In genomic region chr15:33448961-33449611, GRCh38 we compare ENCODE assay signal across 24 cellular contexts.
DNase-seq lines count a peak whose midpoint lies in the region; ATAC-seq, FAIRE-seq and TF ChIP-seq lines count a peak whose summit lies in the region.
"Had no signal": no experiment of that assay in that cellular context is flagged by ENCODE, and none has a peak within 500 bp of the region (broad histone marks: within the 10 kb centered on the region; RNA-seq: fewer than 3 reads in every experiment).

No MANE protein-coding gene starts in this region.

- H2BK12ac ChIP-seq in H1 (ENCODE audit: low read depth, low read length) (peak overlapping the region; percentile 44; the same call in 1 of the 2 replicates), mesenchymal stem cell (ENCODE audit: low read length in 2 of 2) (no peak overlapping the region)

- H3K27ac ChIP-seq in PC-9 (peak overlapping the region; percentile 95), H1 (ENCODE audit: low read depth, low read length) (no peak overlapping the region; the same call in 1 of the 2 replicates), mesenchymal stem cell (ENCODE audit: low read length, poor library complexity, severe bottlenecking) (no peak overlapping the region), upper lobe of right lung (no peak overlapping the region)
- H3K27ac ChIP-seq: gastroesophageal sphincter, left lung, prostate gland, suprapubic skin had no signal

- H2AK5ac ChIP-seq in H1 (ENCODE audit: low read depth, low read length) (no peak overlapping the region), mesenchymal stem cell (ENCODE audit: low read length, severe bottlenecking) (peak overlapping the region; percentile 38)

- H2BK15ac ChIP-seq in H1 (ENCODE audit: low read length) = no peak overlapping the region
- H2BK15ac ChIP-seq in mesenchymal stem cell (ENCODE audit: low read depth, poor library complexity, severe bottlenecking) = no peak overlapping the region

- no peak overlapping the region for H3K56ac ChIP-seq in H1 (replicated peaks; ENCODE audit: insufficient read length, low read depth, low read length)

- no peak overlapping the region for H2BK5ac ChIP-seq in H1 (ENCODE audit: low read depth, low read length)
- no peak overlapping the region for H2BK5ac ChIP-seq in mesenchymal stem cell (ENCODE audit: low read depth, low read length, poor library complexity, severe bottlenecking)

- no peak for TF ChIP-seq POLR2A in H1 (IDR thresholded peaks at IDR 0.05; ENCODE audit: control extremely low read depth in 1 of 2, low read depth in 2 of 2, low read length in 2 of 2)

- H3K4me2 ChIP-seq in PC-9 (peak overlapping the region; percentile 72), H1 (ENCODE audit: insufficient read depth in 1 of 2, low read depth in 2 of 2, low read length in 2 of 2) (no peak overlapping the region), mesenchymal stem cell (ENCODE audit: low read length, poor library complexity, severe bottlenecking) (no peak overlapping the region)

- no peaks in the 10 kb centered on the region for H3K23me2 ChIP-seq in H1 (ENCODE audit: low read depth, low read length)

- peak overlapping the region; percentile 72 for H2AFZ ChIP-seq in PC-9
- H2AFZ ChIP-seq in H1 (ENCODE audit: low read length) = 0 out of 2 replicates have a peak overlapping the region, but pooled peaks have one; percentile 68
- no peak overlapping the region for H2AFZ ChIP-seq in mesenchymal stem cell (ENCODE audit: low read depth, low read length)

- no peak overlapping the region for H3K9ac ChIP-seq in H1 (replicated peaks in 1 of 4; ENCODE audit: extremely low read depth in 1 of 4, low read depth in 3 of 4, low read length in 3 of 4)
- no peak overlapping the region for H3K9ac ChIP-seq in mesenchymal stem cell (ENCODE audit: low read length)

- POLR2A ChIA-PET in PC-9 (lab: Charles Lee; ENCODE audit: unreplicated experiment) = no interaction called here
- POLR2A ChIA-PET in H1 (lab: Charles Lee; ENCODE audit: partially characterized antibody) = interaction anchor here (0.9 kb wide), 1 partner anchor 15 kb away, joined by 3 read pairs; no protein-coding TSS in a partner anchor

- H3F3A ChIP-seq in PC-9 (ENCODE audit: insufficient read depth, low read depth) = peaks cover 9% of the 10 kb centered on the region; the same call in 1 of the 2 replicates

- no peak for FAIRE-seq in H1 (lab: Jason Lieb, UNC)

- no peaks in the 10 kb centered on the region for H3K79me1 ChIP-seq in H1 (ENCODE audit: low read depth, low read length)
- H3K79me1 ChIP-seq in mesenchymal stem cell (replicated peaks; ENCODE audit: low read length, poor library complexity, severe bottlenecking) = peaks cover 3% of the 10 kb centered on the region

- no peak overlapping the region for H3K23ac ChIP-seq in H1 (ENCODE audit: insufficient read length)
- H3K23ac ChIP-seq in mesenchymal stem cell (ENCODE audit: low read length in 2 of 2) = no peak overlapping the region

- H3K4me1 ChIP-seq in PC-9 (replicated peaks; ENCODE audit: insufficient read depth) (peaks cover 21% of the 10 kb centered on the region), H1 (replicated peaks in 1 of 4; ENCODE audit: control insufficient read depth in 3 of 4, insufficient read depth in 4 of 4, low read length in 3 of 4) (peaks cover 0 to 5% (median under 1%) of the 10 kb centered on the region in 4 experiments; a peak in 1 of 7 replicates), mesenchymal stem cell (ENCODE audit: control insufficient read depth, insufficient read depth, low read depth, low read length) (peaks cover 10% of the 10 kb centered on the region), upper lobe of right lung (no peaks in the 10 kb centered on the region)
- H3K4me1 ChIP-seq: gastroesophageal sphincter, left lung, prostate gland had no signal

- CTCF ChIA-PET in PC-9 (lab: Charles Lee) (no interaction called here), H1 (lab: Charles Lee; ENCODE audit: partially characterized antibody) (no interaction called here)

- H3K18ac ChIP-seq in H1 (ENCODE audit: extremely low read depth, low read length) (no peak overlapping the region), mesenchymal stem cell (ENCODE audit: low read depth in 1 of 2, low read length in 2 of 2) (no peak overlapping the region)

- no peak overlapping the region for H2BK120ac ChIP-seq in H1 (replicated peaks; ENCODE audit: low read depth, low read length)
- H2BK120ac ChIP-seq in mesenchymal stem cell (ENCODE audit: low read depth, low read length) = no peak overlapping the region

- H3K14ac ChIP-seq in H1 (ENCODE audit: insufficient read length) (no peak overlapping the region), mesenchymal stem cell (ENCODE audit: low read length in 2 of 2) (no peak overlapping the region)

- H3K27me3 ChIP-seq in PC-9 (ENCODE audit: insufficient read depth, low read depth) (no peaks in the 10 kb centered on the region), H1 (replicated peaks in 1 of 4; ENCODE audit: control insufficient read depth in 3 of 4, extremely low read depth in 1 of 4, insufficient read depth in 3 of 4, low read length in 3 of 4) (no peaks in the 10 kb centered on the region; a peak in 1 of 7 replicates), mesenchymal stem cell (ENCODE audit: control insufficient read depth in 1 of 2, insufficient read depth in 1 of 2, low read length in 2 of 2) (peaks cover 0 to 43% of the 10 kb centered on the region in 2 experiments), upper lobe of right lung (no peaks in the 10 kb centered on the region)
- H3K27me3 ChIP-seq: gastroesophageal sphincter, MG63, suprapubic skin had no signal

- no peak overlapping the region for H4K5ac ChIP-seq in H1 (ENCODE audit: insufficient read length, low read depth, low read length)

- H4K91ac ChIP-seq in H1 (replicated peaks; ENCODE audit: insufficient read length, low read length) (no peak overlapping the region), mesenchymal stem cell (ENCODE audit: low read length) (no peak overlapping the region)

- H3K4ac ChIP-seq in H1 (replicated peaks; ENCODE audit: insufficient read length, low read depth, low read length) = no peak overlapping the region
- no peak overlapping the region for H3K4ac ChIP-seq in mesenchymal stem cell (ENCODE audit: low read depth in 1 of 2, low read length in 2 of 2)

- H3K79me2 ChIP-seq in PC-9 (ENCODE audit: low read depth) (no peaks in the 10 kb centered on the region), H1 (ENCODE audit: control insufficient read depth in 1 of 2, insufficient read depth in 2 of 2, low read length in 2 of 2) (no peaks in the 10 kb centered on the region)

- no peaks in the 10 kb centered on the region for H3K9me2 ChIP-seq in PC-9 (ENCODE audit: insufficient read depth)

- H3K36me3 ChIP-seq in PC-9 (ENCODE audit: low read depth) (no peaks in the 10 kb centered on the region), H1 (ENCODE audit: control insufficient read depth in 2 of 4, insufficient read depth in 4 of 4, low read length in 3 of 4) (no peaks in the 10 kb centered on the region; a peak in 2 of 8 replicates), mesenchymal stem cell (ENCODE audit: control insufficient read depth in 1 of 2, insufficient read depth in 2 of 2, low read depth in 1 of 2, low read length in 2 of 2) (no peaks in the 10 kb centered on the region), upper lobe of right lung (no peaks in the 10 kb centered on the region)
- H3K36me3 ChIP-seq: gastroesophageal sphincter, left lung, MG63, prostate gland, suprapubic skin had no signal

- peak; percentile 14 for ATAC-seq in upper lobe of right lung
- ATAC-seq: activated naive CD4-positive, alpha-beta T cell treated with anti-CD3 and anti-CD28 coated beads, Interleukin-2, amount 50 U/mL, for 72 hours; CD8-positive, alpha-beta T cell; gastroesophageal sphincter; left lung; Right ventricle myocardium inferior; stimulated activated memory B cell treated with anti-CD40 and anti-IgM and Interleukin-4, amounts not matched to agents 10 μg/mL and 1 μg/mL and 100 μg/mL, for 72 hours had no signal

- H3K9me3 ChIP-seq in PC-9 (ENCODE audit: insufficient read depth, low read depth) = no peaks in the 10 kb centered on the region; the same call in 1 of the 2 replicates
- no peaks in the 10 kb centered on the region for H3K9me3 ChIP-seq in H1 (ENCODE audit: insufficient read depth in 2 of 2, low read depth in 1 of 2, low read length in 1 of 2)
- H3K9me3 ChIP-seq in mesenchymal stem cell (ENCODE audit: control insufficient read depth, low read length) = no peaks in the 10 kb centered on the region
- no peaks in the 10 kb centered on the region for H3K9me3 ChIP-seq in upper lobe of right lung
- H3K9me3 ChIP-seq: gastroesophageal sphincter, left lung, MG63, prostate gland, suprapubic skin had no signal

- TF ChIP-seq RAD21 in H1 (IDR thresholded peaks at IDR 0.05 in 1 of 2, conservative IDR thresholded peaks at IDR 0.05 in 1 of 2; ENCODE audit: low read depth in 2 of 2, low read length in 2 of 2) = no peak

- H4K8ac ChIP-seq in H1 (ENCODE audit: extremely low read depth, insufficient read depth, low read length) (no peak overlapping the region), mesenchymal stem cell (ENCODE audit: low read length) (no peak overlapping the region)

- H2BK20ac ChIP-seq in H1 (ENCODE audit: low read length) = no peak overlapping the region

- TF ChIP-seq CTCF in PC-9 (conservative IDR thresholded peaks at IDR 0.05) (no peak), H1 (IDR thresholded peaks at IDR 0.05; ENCODE audit: control extremely low read depth in 1 of 3, insufficient read depth in 1 of 3, low read depth in 1 of 3, low read length in 3 of 3) (no peak), upper lobe of right lung (IDR thresholded peaks at IDR 0.05) (no peak)

- H4K20me1 ChIP-seq in PC-9 (ENCODE audit: insufficient read depth) (no peaks in the 10 kb centered on the region), H1 (replicated peaks in 1 of 2; ENCODE audit: control insufficient read depth in 1 of 2, insufficient read depth in 2 of 2, low read length in 2 of 2) (no peaks in the 10 kb centered on the region)

- intact Hi-C loops in PC-9 (cut with micrococcal nuclease; ENCODE audit: unreplicated experiment) (loop anchor here (5.0 kb wide), 1 partner anchor 157 kb away; no protein-coding TSS in a partner anchor), upper lobe of right lung (cut with DNase I) (no loop called here), cardiac septum (cut with DNase I) (no loop called here)

- H3K4me3 ChIP-seq in PC-9 = peak overlapping the region; percentile 42; the same call in 1 of the 2 replicates
- H3K4me3 ChIP-seq in H1 (ENCODE audit: extremely low read depth in 1 of 4, insufficient read depth in 2 of 4, low read depth in 3 of 4, low read length in 4 of 4) = no peak overlapping the region
- no peak overlapping the region for H3K4me3 ChIP-seq in mesenchymal stem cell (ENCODE audit: insufficient read depth in 1 of 2, low read depth in 1 of 2, low read length in 2 of 2)
- no peak overlapping the region for H3K4me3 ChIP-seq in upper lobe of right lung
- H3K4me3 ChIP-seq: gastroesophageal sphincter, left lung, MG63, prostate gland, skin epidermis, suprapubic skin had no signal

- WGBS in H1 (ENCODE audit: extremely low coverage in 1 of 2, insufficient coverage in 1 of 2, insufficient read length in 1 of 2, insufficient replicate concordance in 2 of 2, low coverage in 1 of 2, low lambda C conversion rate in 2 of 2, missing lambda C conversion rate in 1 of 2), 2 experiments = 93% methylated on average over 9 of the region's 9 CpGs; no CpG with 5 or more reads in 1 of the 2 experiments
- 89% methylated on average over 9 of the region's 9 CpGs for WGBS in mesenchymal stem cell

- DNase-seq in PC-9 (peak; percentile 70 to 89), H1 (ENCODE audit: low read depth in 1 of 2, low spot score in 2 of 2) (no peak), mesenchymal stem cell (no peak), upper lobe of right lung (no peak), OCI-M2 (lab: John Stamatoyannopoulos, UW; ENCODE audit: unreplicated experiment) (no peak), cardiac septum (ENCODE audit: low spot score) (no peak)
- DNase-seq in activated naive CD4-positive, alpha-beta T cell (lab: John Stamatoyannopoulos, UW) = no peak
- DNase-seq: activated CD8-positive, alpha-beta memory T cell treated with anti-CD3 and anti-CD28 coated beads for 24 hours; aorta; CD8-positive, alpha-beta T cell; erythroblast; HCEC 1CT; left lung; MG63; NCI-H146; NCI-H524; SW 1271 had no signal

- no peak for TF ChIP-seq EP300 in H1 (IDR thresholded peaks at IDR 0.05; ENCODE audit: borderline replicate concordance in 1 of 2, low read depth in 2 of 2, low read length in 2 of 2)

- no TSS peak for BruUV-seq in PC-9 (replicated peaks; lab: Mats Ljungman, UMichigan)

Comparison
In these comparisons a context has a peak if more than half of its experiments do, and no peak if none do; other contexts are left out.
1. DNase-seq: peak in PC-9 (2 of 2); none in H1 (0 of 2), mesenchymal stem cell (single experiment), upper lobe of right lung (single experiment), OCI-M2 (single experiment), cardiac septum (single experiment) and activated naive CD4-positive, alpha-beta T cell (0 of 4).